8 cellular contexts compared by ENCODE assay signal in genomic region chr22:30290318-30290678, GRCh38. TPM values are rescaled to one million over a fixed set of nuclear protein-coding genes. Genes with fewer than 3 reads are reported as not detected.
DNase-seq lines count a peak whose midpoint lies in the region; ATAC-seq and TF ChIP-seq lines count a peak whose summit lies in the region.

No MANE protein-coding gene starts in this region.

- H3K27me3 Mint-ChIP-seq in activated naive CD4-positive, alpha-beta T cell treated with anti-CD3 and anti-CD28 coated beads, Interleukin-2, amount 10 ng/mL, durations not matched to agents 7 days and 5 days: no peaks in the 10 kb centered on the region
- no peaks in the 10 kb centered on the region for H3K27me3 Mint-ChIP-seq in activated naive CD8-positive, alpha-beta T cell treated with anti-CD3 and anti-CD28 coated beads for 36 hours

- intact Hi-C loops in right lobe of liver (cut with DNase I) (no loop called here), upper lobe of right lung (cut with DNase I) (no loop called here)

- peaks cover 0 to 35% (median 19%) of the 10 kb centered on the region in 4 donors for H3K4me1 ChIP-seq in right lobe of liver
- H3K4me1 ChIP-seq in upper lobe of right lung: peaks cover 36% of the 10 kb centered on the region

- WGBS in right lobe of liver (ENCODE audit: insufficient coverage, low coverage, low lambda C conversion rate, missing lambda C conversion rate): 20% methylated on average over 1 of the region's 3 CpGs

- TF ChIP-seq POLR2A in right lobe of liver (IDR thresholded peaks at IDR 0.05): no peak

- peak overlapping the region; percentile 87 for H3K27ac Mint-ChIP-seq in activated naive CD4-positive, alpha-beta T cell treated with anti-CD3 and anti-CD28 coated beads, Interleukin-2, amount 10 ng/mL, durations not matched to agents 7 days and 5 days
- H3K27ac Mint-ChIP-seq in activated naive CD8-positive, alpha-beta T cell treated with anti-CD3 and anti-CD28 coated beads for 36 hours: peak overlapping the region; percentile 42

- H3K9me3 ChIP-seq in right lobe of liver: no peaks in the 10 kb centered on the region
- no peaks in the 10 kb centered on the region for H3K9me3 ChIP-seq in upper lobe of right lung

- CTCF ChIA-PET in activated naive CD4-positive, alpha-beta T cell treated with anti-CD3 and anti-CD28 coated beads, Interleukin-2, amount 10 ng/mL, durations not matched to agents 7 days and 5 days (lab: Charles Lee): interaction anchor here (0.9 to 8.7 kb wide), 10 partner anchors 11 to 184 kb away, joined by 3 to 252 read pairs (median 31); partner anchors contain the start of genes RNF215 and TBC1D10A

- H3K36me3 ChIP-seq in right lobe of liver (peaks cover 0 to 32% (median 9%) of the 10 kb centered on the region in 4 donors), upper lobe of right lung (peaks cover 39% of the 10 kb centered on the region)

- H3K27ac ChIP-seq in right lobe of liver: peak overlapping the region; percentile 44 to 75 (median 68)
- H3K27ac ChIP-seq in upper lobe of right lung: peak overlapping the region; percentile 92

- peak overlapping the region in 1 of 3 donors; percentile 84 for H3K4me3 ChIP-seq in right lobe of liver
- H3K4me3 ChIP-seq in upper lobe of right lung: peak overlapping the region; percentile 97

- peak overlapping the region; percentile 81 for H3K4me3 Mint-ChIP-seq in activated naive CD4-positive, alpha-beta T cell treated with anti-CD3 and anti-CD28 coated beads, Interleukin-2, amount 10 ng/mL, durations not matched to agents 7 days and 5 days
- H3K4me3 Mint-ChIP-seq in activated naive CD8-positive, alpha-beta T cell treated with anti-CD3 and anti-CD28 coated beads for 36 hours: peak overlapping the region; percentile 78

- no peak for ATAC-seq in right lobe of liver
- ATAC-seq in upper lobe of right lung: no peak
- ATAC-seq in HG02973 (IDR thresholded peaks at IDR 0.05; ENCODE audit: unreplicated experiment): no peak

- no peaks in the 10 kb centered on the region for H3K9me3 Mint-ChIP-seq in activated naive CD4-positive, alpha-beta T cell treated with anti-CD3 and anti-CD28 coated beads, Interleukin-2, amount 10 ng/mL, durations not matched to agents 7 days and 5 days
- no peaks in the 10 kb centered on the region for H3K9me3 Mint-ChIP-seq in activated naive CD8-positive, alpha-beta T cell treated with anti-CD3 and anti-CD28 coated beads for 36 hours

- H3K27me3 ChIP-seq in right lobe of liver: no peaks in the 10 kb centered on the region
- H3K27me3 ChIP-seq in upper lobe of right lung: no peaks in the 10 kb centered on the region

- H3K4me1 Mint-ChIP-seq in activated naive CD4-positive, alpha-beta T cell treated with anti-CD3 and anti-CD28 coated beads, Interleukin-2, amount 10 ng/mL, durations not matched to agents 7 days and 5 days: peaks cover 64% of the 10 kb centered on the region
- H3K4me1 Mint-ChIP-seq in activated naive CD8-positive, alpha-beta T cell treated with anti-CD3 and anti-CD28 coated beads for 36 hours: peaks cover 29% of the 10 kb centered on the region

- peaks cover 25% of the 10 kb centered on the region for H3K36me3 Mint-ChIP-seq in activated naive CD4-positive, alpha-beta T cell treated with anti-CD3 and anti-CD28 coated beads, Interleukin-2, amount 10 ng/mL, durations not matched to agents 7 days and 5 days
- H3K36me3 Mint-ChIP-seq in activated naive CD8-positive, alpha-beta T cell treated with anti-CD3 and anti-CD28 coated beads for 36 hours: no peaks in the 10 kb centered on the region

- DNase-seq in activated naive CD4-positive, alpha-beta T cell treated with anti-CD3 and anti-CD28 coated beads, Interleukin-2, amount 10 ng/mL, durations not matched to agents 7 days and 5 days: no peak
- DNase-seq in activated naive CD4-positive, alpha-beta T cell treated with anti-CD3 and anti-CD28 coated beads, Interleukin-2, amount 50 U/mL, for 16 hours: no peak
- no peak for DNase-seq in activated naive CD8-positive, alpha-beta T cell treated with anti-CD3 and anti-CD28 coated beads for 36 hours
- peak in 1 of 3 donors; percentile 60 for DNase-seq in right lobe of liver
- DNase-seq in upper lobe of right lung: no peak
- no peak for DNase-seq in iPS-NIHi11 (ENCODE audit: low spot score)
- no peak for DNase-seq in NCI-H774 (lab: John Stamatoyannopoulos, UW)

- TF ChIP-seq CTCF in right lobe of liver (IDR thresholded peaks at IDR 0.05): no peak
- no peak for TF ChIP-seq CTCF in upper lobe of right lung (IDR thresholded peaks at IDR 0.05)

RNA-seq across cellular contexts. Expression of gene CASTOR1, which starts 1.0 kb away (rescaled TPM):
- total RNA-seq in activated naive CD8-positive, alpha-beta T cell treated with anti-CD3 and anti-CD28 coated beads for 36 hours: 1 to 10 TPM; 2.8 to 3.5 TPM
- total RNA-seq in right lobe of liver (1 to 10 TPM in 5 of 6 experiments, under 1 TPM in 1; 0.86 to 8.6 (median 4.0) TPM), upper lobe of right lung (15.9 TPM)

RNA-seq across cellular contexts. Expression of gene OSM, which starts 23.6 kb away (rescaled TPM):
- total RNA-seq in activated naive CD8-positive, alpha-beta T cell treated with anti-CD3 and anti-CD28 coated beads for 36 hours: 10 to 100 TPM; 47.9 to 50.7 TPM
- under 1 TPM in 4 of 6 experiments, not detected in 2; 0.10 to 0.75 (median 0.19) TPM for total RNA-seq in right lobe of liver
- 1.6 TPM for total RNA-seq in upper lobe of right lung

RNA-seq across cellular contexts. Expression of gene TBC1D10A, which starts 36.4 kb away (rescaled TPM):
- total RNA-seq in activated naive CD8-positive, alpha-beta T cell treated with anti-CD3 and anti-CD28 coated beads for 36 hours: 10 to 100 TPM; 13.0 to 14.4 TPM
- total RNA-seq in right lobe of liver (10 to 100 TPM in 3 of 6 experiments, 1 to 10 TPM in 3; 6.6 to 12.6 (median 10.0) TPM), upper lobe of right lung (29.6 TPM)

RNA-seq across cellular contexts. Expression of gene LIF, which starts 43.7 kb away (rescaled TPM):
- total RNA-seq in activated naive CD8-positive, alpha-beta T cell treated with anti-CD3 and anti-CD28 coated beads for 36 hours: 100 to 1,000 TPM; 282 to 288 TPM
- 1 to 10 TPM in 3 of 6 experiments, under 1 TPM in 1, not detected in 2; 0.15 to 2.0 (median 1.6) TPM for total RNA-seq in right lobe of liver
- 6.9 TPM for total RNA-seq in upper lobe of right lung

Comparison
In these comparisons a context has a peak if more than half of its experiments do, and no peak if none do; other contexts are left out.
1. RNA of gene OSM, which starts 23.6 kb away (total RNA-seq): 47.9 to 50.7 TPM in activated naive CD8-positive, alpha-beta T cell treated with anti-CD3 and anti-CD28 coated beads for 36 hours; 1.6 TPM in upper lobe of right lung (single experiment) and 0.10 to 0.75 TPM in right lobe of liver; every median in the first group is over 10 times any median in the second.